Comparison of ENCODE assay signal across 13 cellular contexts in the genomic region with DNA sequence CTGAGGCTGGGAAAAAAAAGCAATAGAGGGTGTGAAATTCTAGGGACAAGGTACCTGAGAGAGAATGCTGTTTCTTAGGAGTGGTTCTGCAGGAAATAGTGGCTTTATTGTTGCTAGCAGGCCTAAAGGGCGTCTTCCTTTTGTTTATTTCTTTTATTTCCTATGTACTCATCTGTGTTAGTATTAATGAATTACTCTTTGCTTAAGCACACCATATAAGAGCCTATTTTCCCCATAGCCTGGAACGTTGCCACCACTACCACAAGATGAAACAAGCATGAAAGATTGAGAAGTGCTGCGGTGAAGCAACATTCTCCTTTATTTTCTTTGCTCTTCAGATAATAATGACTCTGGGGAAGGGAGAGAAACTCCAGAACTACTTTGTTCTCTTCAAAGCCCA. TPM values are rescaled to one million over a fixed set of nuclear protein-coding genes. Genes with fewer than 3 reads are reported as not detected.
A peak's percentile ranks its signal among the peaks of the same experiment; 100 is the strongest.
DNase-seq lines count a peak whose midpoint lies in the region; ATAC-seq and TF ChIP-seq lines count a peak whose summit lies in the region.
"Had no signal": no experiment of that assay in that cellular context is flagged by ENCODE, and none has a peak within 500 bp of the region (broad histone marks: within the 10 kb centered on the region; RNA-seq: fewer than 3 reads in every experiment).

No MANE protein-coding gene starts in this region.

- no peak overlapping the region for H3K4me3 ChIP-seq in GM23248
- H3K4me3 ChIP-seq in cardiac fibroblast (replicated peaks in 1 of 2; ENCODE audit: low read depth in 2 of 2, low read length in 2 of 2) = no peak overlapping the region
- H3K4me3 ChIP-seq in mesodermal cell (ENCODE audit: extremely low read depth, insufficient read depth, low read length, poor library complexity, severe bottlenecking) = no peak overlapping the region
- H3K4me3 ChIP-seq in smooth muscle cell = no peak overlapping the region
- no peak overlapping the region for H3K4me3 ChIP-seq in spleen
- H3K4me3 ChIP-seq: stomach had no signal

- H3K4me2 ChIP-seq in GM23248 (ENCODE audit: unreplicated experiment) = peak overlapping the region; percentile 8
- H3K4me2 ChIP-seq in smooth muscle cell = no peak overlapping the region

- no peak for TF ChIP-seq POLR2A in spleen (IDR thresholded peaks at IDR 0.05)

- in situ Hi-C loops in GM23248 (cut with MboI) = no loop called here

- H3K9me3 ChIP-seq in GM23248 (ENCODE audit: low read depth) (no peaks in the 10 kb centered on the region), mesodermal cell (ENCODE audit: control insufficient read depth, low read length) (no peaks in the 10 kb centered on the region), smooth muscle cell (replicated peaks; ENCODE audit: low read depth) (no peaks in the 10 kb centered on the region), spleen (no peaks in the 10 kb centered on the region)
- H3K9me3 ChIP-seq: stomach had no signal

- H3F3A ChIP-seq in GM23248 (ENCODE audit: insufficient read depth) (peaks cover 24% of the 10 kb centered on the region), smooth muscle cell (ENCODE audit: low read depth) (no peaks in the 10 kb centered on the region)

- intact Hi-C loops in spleen (cut with DNase I; ENCODE audit: low total_unique reads) = no loop called here

- no peaks in the 10 kb centered on the region for H3K36me3 ChIP-seq in GM23248 (ENCODE audit: low read depth)
- no peaks in the 10 kb centered on the region for H3K36me3 ChIP-seq in mesodermal cell (ENCODE audit: control insufficient read depth, insufficient read depth, low read length)
- no peaks in the 10 kb centered on the region for H3K36me3 ChIP-seq in smooth muscle cell (ENCODE audit: low read depth)
- no peaks in the 10 kb centered on the region for H3K36me3 ChIP-seq in spleen
- H3K36me3 ChIP-seq: stomach had no signal

- H3K79me2 ChIP-seq in GM23248 (ENCODE audit: insufficient read depth) (no peaks in the 10 kb centered on the region), smooth muscle cell (ENCODE audit: low read depth) (no peaks in the 10 kb centered on the region)

- no peak overlapping the region for H3K9ac ChIP-seq in GM23248
- H3K9ac ChIP-seq in smooth muscle cell (ENCODE audit: low read depth) = no peak overlapping the region

- H3K27me3 ChIP-seq in GM23248 (replicated peaks; ENCODE audit: insufficient read depth) = no peaks in the 10 kb centered on the region
- H3K27me3 ChIP-seq in smooth muscle cell (ENCODE audit: low read depth) = peaks cover 5% of the 10 kb centered on the region
- H3K27me3 ChIP-seq in spleen (replicated peaks in 1 of 7) = no peaks in the 10 kb centered on the region
- H3K27me3 ChIP-seq: stomach had no signal

- no peaks in the 10 kb centered on the region for H3K9me2 ChIP-seq in GM23248 (ENCODE audit: insufficient read depth)

- peak overlapping the region; percentile 63; the same call in 1 of the 2 replicates for H2AFZ ChIP-seq in GM23248
- H2AFZ ChIP-seq in smooth muscle cell (ENCODE audit: low read depth) = no peak overlapping the region

- H3K27ac ChIP-seq in GM23248 (peak overlapping the region; percentile 26), mesodermal cell (ENCODE audit: low read depth, low read length, severe bottlenecking) (peak overlapping the region; percentile 20), smooth muscle cell (ENCODE audit: low read depth) (no peak overlapping the region), substantia nigra (ENCODE audit: low read depth, low read length, poor library complexity, severe bottlenecking) (no peak overlapping the region), spleen (peak overlapping the region in 4 of 8 donors; percentile 15 to 48 (median 32))

- H4K20me1 ChIP-seq in GM23248 (ENCODE audit: insufficient read depth) (no peaks in the 10 kb centered on the region), smooth muscle cell (ENCODE audit: low read depth) (no peaks in the 10 kb centered on the region)

- TF ChIP-seq CTCF in cardiac fibroblast (IDR thresholded peaks at IDR 0.05; ENCODE audit: low read depth, low read length) (no peak), smooth muscle cell (IDR thresholded peaks at IDR 0.05; ENCODE audit: borderline replicate concordance, insufficient read depth, poor library complexity, severe bottlenecking) (no peak), spleen (IDR thresholded peaks at IDR 0.05 in 8 of 11, conservative IDR thresholded peaks at IDR 0.05 in 3 of 11) (no peak)

- WGBS in GM23248 (ENCODE audit: low coverage in 1 of 2, low lambda C conversion rate in 2 of 2, missing lambda C conversion rate in 2 of 2), 2 experiments = 65 to 67% methylated on average over 3 of the region's 3 CpGs
- WGBS in mesodermal cell (ENCODE audit: insufficient coverage in 2 of 2), 2 experiments = 83 to 100% methylated on average over 1 of the region's 3 CpGs
- WGBS in smooth muscle cell (ENCODE audit: low lambda C conversion rate) = 82% methylated on average over 3 of the region's 3 CpGs
- WGBS in spleen, 5 donors = 52 to 74% (median 56%) methylated on average over 3 of the region's 3 CpGs

- ATAC-seq in GM21723 (IDR thresholded peaks at IDR 0.05; ENCODE audit: unreplicated experiment) = no peak

- H3K4me1 ChIP-seq in GM23248 (ENCODE audit: insufficient read depth) (peaks cover 46% of the 10 kb centered on the region), mesodermal cell (ENCODE audit: control insufficient read depth, insufficient read depth, low read length, poor library complexity, severe bottlenecking) (no peaks in the 10 kb centered on the region), smooth muscle cell (ENCODE audit: low read depth) (no peaks in the 10 kb centered on the region), spleen (peaks cover 0 to 10% (median 0%) of the 10 kb centered on the region in 6 donors)

- DNase-seq in GM23248 (peak; percentile 29), NCI-H2196 (lab: John Stamatoyannopoulos, UW; ENCODE audit: unreplicated experiment) (peak; percentile 66), cardiac fibroblast (ENCODE audit: low read depth in 2 of 2) (peak; percentile 56 to 60), smooth muscle cell (lab: John Stamatoyannopoulos, UW; ENCODE audit: unreplicated experiment) (no peak), substantia nigra (lab: John Stamatoyannopoulos, UW) (no peak), spleen (no peak)
- DNase-seq: activated CD4-positive, CD25-positive, alpha-beta regulatory T cell treated with anti-CD3 and anti-CD28 coated beads, Interleukin-2, amount 50 U/mL, for 72 hours; activated T-cell treated with anti-CD3 and anti-CD28 coated beads, Interleukin-2, amount 50 U/mL, for 48 hours; GDM1; NCI-H146 had no signal

RNA-seq across cellular contexts. Expression of a gene that starts 21.3 kb away (rescaled TPM):
- 57.0 and 66.8 TPM in 2 replicates for total RNA-seq in GM23248 (2014; rRNA removed; shearing (Covaris generic))
- polyA plus RNA-seq in GM23248 (2016; fragmentation: Nextera tagmentation; extraction: Ambion mirVana) (84.4 TPM in 2 replicates), smooth muscle cell (45.4 and 59.9 TPM in 2 replicates), spleen (1 to 10 TPM; 5.5 to 8.1 (median 5.9) TPM)
- 58.4 TPM for polyA plus RNA-seq in mesodermal cell (2013, experiment 1 of 2)
- polyA plus RNA-seq in mesodermal cell (2013, experiment 2 of 2) = 63.8 TPM
- total RNA-seq in smooth muscle cell (44.5 and 65.1 TPM in 2 replicates), spleen (10 to 100 TPM; 19.7 to 44.8 (median 33.7) TPM)

Comparison
In these comparisons a context has a peak if more than half of its experiments do, and no peak if none do; other contexts are left out.
1. DNase-seq: peak in GM23248 (single experiment), NCI-H2196 (single experiment) and cardiac fibroblast (2 of 2); none in smooth muscle cell (single experiment), substantia nigra (0 of 49) and spleen (single experiment).
2. H3K27ac ChIP-seq: peak in GM23248 (single experiment) and mesodermal cell (single experiment); none in smooth muscle cell (single experiment) and substantia nigra (single experiment).